In the genomic region with DNA sequence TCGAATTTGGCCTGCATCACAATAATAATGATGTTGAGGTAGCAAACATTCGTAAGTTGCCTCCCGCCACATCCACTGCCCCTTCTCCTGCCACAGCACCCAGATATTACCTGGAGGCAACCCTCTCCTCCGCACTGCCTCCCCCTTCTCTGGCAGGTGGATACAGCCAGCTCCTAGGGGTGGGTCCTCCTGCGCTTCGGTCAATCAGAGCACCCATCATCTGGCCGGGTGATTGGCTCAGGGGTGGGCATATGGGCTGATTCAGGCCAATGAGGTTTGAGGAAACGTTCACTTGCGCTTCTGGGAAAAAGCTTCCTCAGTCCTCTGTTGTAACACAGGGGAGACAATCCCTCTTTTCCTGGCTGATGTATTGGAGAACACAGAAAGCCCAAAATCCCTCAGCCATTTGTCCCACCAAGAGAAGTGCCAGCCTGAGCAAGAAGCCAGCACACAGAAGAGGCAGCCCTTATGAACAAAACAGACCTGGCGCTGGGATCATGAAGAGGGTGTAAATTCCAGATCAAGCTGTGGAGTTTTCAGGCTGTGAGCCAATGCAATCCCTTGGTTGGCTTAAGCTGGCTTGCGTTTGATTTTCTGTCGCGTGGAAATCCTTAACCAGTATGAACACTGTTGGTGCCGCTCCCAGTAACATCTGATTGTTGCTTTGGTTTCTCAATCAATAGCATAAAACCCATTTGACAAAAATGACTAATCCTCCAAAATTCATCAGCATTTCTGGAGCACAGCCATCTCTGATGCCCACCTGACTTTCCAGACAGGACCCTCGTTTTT, we compare ENCODE assay signal across 1 cellular context.
TF ChIP-seq lines count a peak whose summit lies in the region.

No MANE protein-coding gene starts in this region.

TF ChIP-seq in H1, 55 proteins besides CTCF, POLR2A, EP300 and RAD21:
- TF ChIP-seq SP2 (IDR thresholded peaks at IDR 0.05; ENCODE audit: low read length) (no peak), RNF2 (IDR thresholded peaks at IDR 0.05; ENCODE audit: borderline replicate concordance, low read depth, low read length, missing control alignments, poor library complexity, severe bottlenecking) (no peak), BRCA1 (IDR thresholded peaks at IDR 0.05; ENCODE audit: low read depth, low read length) (no peak), TEAD4 (IDR thresholded peaks at IDR 0.05; ENCODE audit: low read depth, low read length) (no peak), RFX5 (IDR thresholded peaks at IDR 0.05; ENCODE audit: borderline replicate concordance, low read depth, low read length) (no peak), KDM4A (IDR thresholded peaks at IDR 0.05; ENCODE audit: low read depth, low read length, severe bottlenecking) (no peak), POU5F1 (IDR thresholded peaks at IDR 0.05; ENCODE audit: low read depth, low read length) (no peak), NANOG (IDR thresholded peaks at IDR 0.05; ENCODE audit: insufficient read depth, low read depth, low read length, poor library complexity, severe bottlenecking) (no peak), HDAC6 (IDR thresholded peaks at IDR 0.05; ENCODE audit: low read depth, low read length) (no peak)
- TF ChIP-seq, protein P1, sequence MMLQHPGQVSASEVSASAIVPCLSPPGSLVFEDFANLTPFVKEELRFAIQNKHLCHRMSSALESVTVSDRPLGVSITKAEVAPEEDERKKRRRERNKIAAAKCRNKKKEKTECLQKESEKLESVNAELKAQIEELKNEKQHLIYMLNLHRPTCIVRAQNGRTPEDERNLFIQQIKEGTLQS (IDR thresholded peaks at IDR 0.05; ENCODE audit: insufficient read depth, low read depth, low read length): no peak
